In the genomic region with DNA sequence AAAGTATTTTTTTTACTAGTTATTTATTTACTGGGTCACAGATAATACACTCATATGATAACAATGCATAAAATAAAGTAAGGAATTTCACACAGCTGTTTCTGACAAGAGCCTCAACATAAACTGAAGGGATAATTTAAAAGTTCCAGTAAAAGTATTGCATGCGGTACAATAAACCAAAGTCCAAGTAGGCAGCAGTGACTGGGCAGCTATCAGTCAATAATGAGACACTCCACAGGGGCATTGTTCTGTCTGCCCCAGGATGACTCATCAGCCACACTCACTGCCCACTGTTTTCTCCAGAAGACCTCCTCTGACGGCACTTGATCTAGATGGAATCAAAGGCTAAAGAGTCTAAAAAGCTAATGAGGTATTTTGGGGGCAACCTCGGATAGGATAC, we compare ENCODE assay signal across 10 cellular contexts.
A peak's percentile ranks its signal among the peaks of the same experiment; 100 is the strongest.
DNase-seq lines count a peak whose midpoint lies in the region; ATAC-seq and TF ChIP-seq lines count a peak whose summit lies in the region.
"Had no signal": no experiment of that assay in that cellular context is flagged by ENCODE, and none has a peak within 500 bp of the region (broad histone marks: within the 10 kb centered on the region; RNA-seq: fewer than 3 reads in every experiment).

No MANE protein-coding gene starts in this region.

- TF ChIP-seq CTCF in AG09309 (IDR thresholded peaks at IDR 0.05; ENCODE audit: control insufficient read depth, insufficient read depth, low read depth, low read length, missing control alignments) (no peak), prostate gland (IDR thresholded peaks at IDR 0.05) (no peak)

- in situ Hi-C loops in KBM-7 (cut with MboI; ENCODE audit: low pct_unique_long_range_greater_than_20kb, low sequenced_read_pairs) = no loop called here

- WGBS in prostate gland = 80% methylated on average over 3 of the region's 3 CpGs

- H3K27me3 ChIP-seq in prostate gland (replicated peaks; ENCODE audit: insufficient read depth) = no peaks in the 10 kb centered on the region
- H3K27me3 ChIP-seq: ovary had no signal

- no peak overlapping the region for H3K27ac ChIP-seq in prostate gland
- H3K27ac ChIP-seq: ovary had no signal

- no peaks in the 10 kb centered on the region for H3K4me1 ChIP-seq in prostate gland (replicated peaks)

- peak; percentile 18 for DNase-seq in AG09309 (ENCODE audit: low read depth)
- peak; percentile 93 for DNase-seq in HT1080 (ENCODE audit: low read depth)
- DNase-seq in amniotic epithelial cell (ENCODE audit: low read depth) = peak; percentile 70
- DNase-seq in left lobe of liver (ENCODE audit: low spot score) = no peak
- DNase-seq in GM19240 (ENCODE audit: insufficient read length, low spot score) = no peak
- DNase-seq in prostate gland (ENCODE audit: low spot score) = no peak
- no peak for DNase-seq in AG08396 (ENCODE audit: low spot score)
- no peak for DNase-seq in KBM-7
- DNase-seq: NCI-H2029 treated with DMSO at 0.1 percent for 48 hours, ovary had no signal

- ATAC-seq in left lobe of liver = peak; percentile 77

- H3K4me3 ChIP-seq in AG09309 (ENCODE audit: control insufficient read depth, low read depth, low read length) = no peak overlapping the region
- H3K4me3 ChIP-seq in prostate gland = no peak overlapping the region
- H3K4me3 ChIP-seq: ovary had no signal

- no peak for TF ChIP-seq POLR2A in prostate gland (IDR thresholded peaks at IDR 0.05)

- intact Hi-C loops in prostate gland (cut with DNase I) = no loop called here

- H3K36me3 ChIP-seq in prostate gland = no peaks in the 10 kb centered on the region
- H3K36me3 ChIP-seq: ovary had no signal

- no peaks in the 10 kb centered on the region for H3K9me3 ChIP-seq in prostate gland
- H3K9me3 ChIP-seq: ovary had no signal

Comparison
In these comparisons a context has a peak if more than half of its experiments do, and no peak if none do; other contexts are left out.
1. DNase-seq: peak in AG09309 (single experiment), HT1080 (single experiment) and amniotic epithelial cell (single experiment); none in left lobe of liver (single experiment), GM19240 (single experiment), prostate gland (single experiment), AG08396 (single experiment) and KBM-7 (single experiment).